In genomic region chr1:2041305-2041704, GRCh38 we compare ENCODE assay signal across 23 cellular contexts. TPM values are rescaled to one million over a fixed set of nuclear protein-coding genes. Genes with fewer than 3 reads are reported as not detected.
DNase-seq lines count a peak whose midpoint lies in the region.
"Had no signal": no experiment of that assay in that cellular context is flagged by ENCODE, and none has a peak within 500 bp of the region (broad histone marks: within the 10 kb centered on the region; RNA-seq: fewer than 3 reads in every experiment).

No MANE protein-coding gene starts in this region.

- H3K27me3 ChIP-seq in BLaER1 (no peaks in the 10 kb centered on the region), neuronal stem cell (ENCODE audit: control insufficient read depth in 3 of 3, insufficient read depth in 3 of 3, low read depth in 1 of 3, low read length in 3 of 3) (peaks cover 0 to 77% (median 11%) of the 10 kb centered on the region in 3 experiments)
- H3K27me3 ChIP-seq in BLaER1 treated with 17β-estradiol and CSF1 and Interleukin-3, amounts not matched to agents 10 nM and 100 nM = peaks cover 0 to 18% (median 0%) of the 10 kb centered on the region in 11 experiments; a peak in 7 of 22 replicates

- H3K9ac ChIP-seq in BLaER1 = no peak overlapping the region
- no peak overlapping the region for H3K9ac ChIP-seq in BLaER1 treated with 17β-estradiol and CSF1 and Interleukin-3, amounts not matched to agents 10 nM and 100 nM
- H3K9ac ChIP-seq in neuronal stem cell (ENCODE audit: low read depth, low read length, poor library complexity) = no peak overlapping the region

- no peak overlapping the region for H2BK12ac ChIP-seq in neuronal stem cell (ENCODE audit: low read length)

- no peaks in the 10 kb centered on the region for H3K79me1 ChIP-seq in neuronal stem cell (ENCODE audit: low read depth, low read length)

- no CpG with 5 or more reads among the region's 15 CpGs for WGBS in neuronal stem cell (ENCODE audit: extremely low coverage in 2 of 2, insufficient read length in 2 of 2, insufficient replicate concordance in 1 of 2), 2 donors

- H3K36me3 ChIP-seq in BLaER1 (no peaks in the 10 kb centered on the region), neuronal stem cell (replicated peaks in 1 of 2; ENCODE audit: control insufficient read depth in 2 of 2, insufficient read depth in 2 of 2, low read length in 2 of 2) (no peaks in the 10 kb centered on the region)
- H3K36me3 ChIP-seq in BLaER1 treated with 17β-estradiol and CSF1 and Interleukin-3, amounts not matched to agents 10 nM and 100 nM = no peaks in the 10 kb centered on the region
- H3K36me3 ChIP-seq: BE2C had no signal

- H3K4me2 ChIP-seq in BLaER1 (peak overlapping the region; percentile 39), neuronal stem cell (ENCODE audit: insufficient read depth, low read length, poor library complexity, severe bottlenecking) (no peak overlapping the region)
- H3K4me2 ChIP-seq in BLaER1 treated with 17β-estradiol and CSF1 and Interleukin-3, amounts not matched to agents 10 nM and 100 nM = peak overlapping the region in 6 of 11 experiments; percentile 10 to 45 (median 22); a peak in 8 of 22 replicates

- peak overlapping the region; percentile 22 for H2AK5ac ChIP-seq in neuronal stem cell (ENCODE audit: low read depth, low read length)

- H3K9me3 ChIP-seq in BLaER1 (0 out of 2 replicates have a peak, but pooled peaks cover 8% of the 10 kb centered on the region), neuronal stem cell (replicated peaks in 1 of 2; ENCODE audit: control insufficient read depth in 2 of 2, insufficient read depth in 1 of 2, low read depth in 1 of 2, low read length in 2 of 2) (peaks cover 0 to 2% of the 10 kb centered on the region in 2 donors)
- peaks cover 0 to 11% (median 0%) of the 10 kb centered on the region in 11 experiments; a peak in 2 of 22 replicates for H3K9me3 ChIP-seq in BLaER1 treated with 17β-estradiol and CSF1 and Interleukin-3, amounts not matched to agents 10 nM and 100 nM (replicated peaks in 1 of 11)
- H3K9me3 ChIP-seq: BE2C had no signal

- no peak overlapping the region for H2BK120ac ChIP-seq in neuronal stem cell (ENCODE audit: low read depth, low read length)

- H3K4me3 ChIP-seq in BLaER1 = no peak overlapping the region
- H3K4me3 ChIP-seq in BLaER1 treated with 17β-estradiol and CSF1 and Interleukin-3, amounts not matched to agents 10 nM and 100 nM = no peak overlapping the region
- no peak overlapping the region for H3K4me3 ChIP-seq in neuronal stem cell (ENCODE audit: low read length in 2 of 2)
- H3K4me3 ChIP-seq: GM12878 had no signal

- H2BK15ac ChIP-seq in neuronal stem cell (ENCODE audit: low read length) = no peak overlapping the region

- H3K4ac ChIP-seq in neuronal stem cell (ENCODE audit: low read length) = no peak overlapping the region

- H2AFZ ChIP-seq in neuronal stem cell (ENCODE audit: low read length) = no peak overlapping the region

- H4K20me1 ChIP-seq in BLaER1 = no peaks in the 10 kb centered on the region
- H4K20me1 ChIP-seq in BLaER1 treated with 17β-estradiol and CSF1 and Interleukin-3, amounts not matched to agents 10 nM and 100 nM = peaks cover 0 to 11% (median 0%) of the 10 kb centered on the region in 11 experiments; a peak in 2 of 22 replicates

- no peak overlapping the region for H4K91ac ChIP-seq in neuronal stem cell (ENCODE audit: low read depth, low read length, poor library complexity)

- no peak overlapping the region for H3K18ac ChIP-seq in neuronal stem cell (ENCODE audit: low read length)

- H3K4me1 ChIP-seq in BLaER1 (peaks cover 58% of the 10 kb centered on the region), neuronal stem cell (ENCODE audit: control insufficient read depth in 2 of 2, insufficient read depth in 1 of 2, low read depth in 1 of 2, low read length in 2 of 2) (peaks cover 0 to 7% of the 10 kb centered on the region in 2 donors)
- peaks cover 13 to 57% (median 45%) of the 10 kb centered on the region in 10 experiments for H3K4me1 ChIP-seq in BLaER1 treated with 17β-estradiol and CSF1 and Interleukin-3, amounts not matched to agents 10 nM and 100 nM
- H3K4me1 ChIP-seq: BE2C had no signal

- H3K14ac ChIP-seq in neuronal stem cell (ENCODE audit: low read length) = no peak overlapping the region

- H3K23ac ChIP-seq in neuronal stem cell (ENCODE audit: low read depth, low read length, poor library complexity) = no peak overlapping the region

- H3K27ac ChIP-seq in BLaER1 (no peak overlapping the region), neuronal stem cell (replicated peaks; ENCODE audit: low read length) (no peak overlapping the region)
- no peak overlapping the region for H3K27ac ChIP-seq in BLaER1 treated with 17β-estradiol and CSF1 and Interleukin-3, amounts not matched to agents 10 nM and 100 nM

- no peak for DNase-seq in neuronal stem cell (ENCODE audit: low spot score)
- DNase-seq in NCI-H82 (lab: John Stamatoyannopoulos, UW) = no peak
- no peak for DNase-seq in NCI-H187 (lab: John Stamatoyannopoulos, UW)
- DNase-seq: 8988T; ACHN; BE2C; C1 segment of cervical spinal cord; CD4-positive, CD25-positive, alpha-beta regulatory T cell; CD8-positive, alpha-beta memory T cell; COR-L47; DMS 273 treated with DMSO at 0.1 percent for 48 hours; DMS153; DMS53; DMS79; DND-41; EL; GDM1 had no signal

- H4K8ac ChIP-seq in neuronal stem cell (ENCODE audit: low read depth, low read length) = no peak overlapping the region

- H2BK5ac ChIP-seq in neuronal stem cell (ENCODE audit: low read length) = peak overlapping the region; percentile 35

RNA-seq across cellular contexts. Expression of gene PRKCZ, which starts 8.9 kb away (rescaled TPM):
- 29.7 TPM for polyA plus RNA-seq in neuronal stem cell (2013, experiment 1 of 2)
- polyA plus RNA-seq in neuronal stem cell (2013, experiment 2 of 2) = 28.1 TPM

RNA-seq across cellular contexts. Expression of gene GABRD, which starts 22.2 kb away (rescaled TPM):
- polyA plus RNA-seq in neuronal stem cell (2013, experiment 1 of 2) = 0.08 TPM
- 0.04 TPM for polyA plus RNA-seq in neuronal stem cell (2013, experiment 2 of 2)
- polyA plus RNA-seq: AG04450; CD14-positive monocyte; CD4-positive, alpha-beta memory T cell; CD4-positive, CD25-positive, alpha-beta regulatory T cell; CD8-positive, alpha-beta memory T cell; GM12878 had no signal

RNA-seq across cellular contexts. Expression of gene CFAP74, which starts 37.7 kb away (rescaled TPM):
- 0.31 TPM for polyA plus RNA-seq in neuronal stem cell (2013, experiment 1 of 2)
- 0.22 TPM for polyA plus RNA-seq in neuronal stem cell (2013, experiment 2 of 2)
- polyA plus RNA-seq: AG04450; CD14-positive monocyte; CD4-positive, alpha-beta memory T cell; CD4-positive, CD25-positive, alpha-beta regulatory T cell; CD8-positive, alpha-beta memory T cell had no signal
